In the genomic region with DNA sequence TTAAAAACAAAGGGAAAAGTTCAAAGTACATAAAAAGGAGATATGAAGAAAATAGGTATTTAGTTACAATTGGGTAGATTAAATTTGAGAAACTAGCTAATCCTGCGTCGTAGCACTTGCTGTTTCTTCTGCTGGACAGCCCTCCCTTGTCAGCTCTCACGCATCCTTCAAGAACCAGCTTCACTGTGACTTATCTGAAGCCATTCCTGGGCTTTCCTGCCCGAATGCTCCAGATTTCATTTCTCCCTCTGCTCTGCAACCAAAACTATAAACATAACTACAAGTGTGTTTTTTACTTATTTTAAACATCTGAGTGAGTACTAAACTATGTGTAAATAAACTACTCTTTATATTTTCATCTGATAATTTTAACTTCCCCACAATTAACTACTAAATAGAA, we compare ENCODE assay signal across 19 cellular contexts.
A peak's percentile ranks its signal among the peaks of the same experiment; 100 is the strongest.
DNase-seq lines count a peak whose midpoint lies in the region; ATAC-seq and TF ChIP-seq lines count a peak whose summit lies in the region.
"Had no signal": no experiment of that assay in that cellular context is flagged by ENCODE, and none has a peak within 500 bp of the region (broad histone marks: within the 10 kb centered on the region; RNA-seq: fewer than 3 reads in every experiment).

No MANE protein-coding gene starts in this region.

- H3K27me3 ChIP-seq in GM23248 (replicated peaks; ENCODE audit: insufficient read depth) (no peaks in the 10 kb centered on the region), neuronal stem cell (ENCODE audit: control insufficient read depth in 3 of 3, insufficient read depth in 3 of 3, low read depth in 1 of 3, low read length in 3 of 3) (no peaks in the 10 kb centered on the region)

- no peak overlapping the region for H3K4me3 Mint-ChIP-seq in brain
- H3K4me3 Mint-ChIP-seq: CD4-positive, alpha-beta memory T cell had no signal

- H3K79me1 ChIP-seq in neuronal stem cell (ENCODE audit: low read depth, low read length): no peaks in the 10 kb centered on the region

- no peak for DNase-seq in GM23248
- peak; percentile 48 for DNase-seq in fibroblast of villous mesenchyme (ENCODE audit: low read depth)
- DNase-seq in neuronal stem cell (ENCODE audit: low spot score): no peak
- DNase-seq in NCI-H187 treated with DMSO at 0.1 percent for 48 hours (lab: John Stamatoyannopoulos, UW): no peak
- DNase-seq: Calu3; CD4-positive, alpha-beta memory T cell; DMS153; GOT3; HCEC 1CT; NCI-H1105 treated with DMSO at 0.1 percent for 48 hours; NCI-H2081; NCI-H2171; NCI-H524 treated with DMSO at 0.1 percent for 48 hours; PC-3; Right ventricle myocardium superior had no signal

- peak overlapping the region; percentile 5; the same call in 1 of the 2 replicates for H2AFZ ChIP-seq in GM23248
- H2AFZ ChIP-seq in neuronal stem cell (ENCODE audit: low read length): peak overlapping the region; percentile 70

- H3K23ac ChIP-seq in neuronal stem cell (ENCODE audit: low read depth, low read length, poor library complexity): no peak overlapping the region

- peak overlapping the region in 3 of 5 experiments; percentile 30 to 63 (median 42) for H3K27ac Mint-ChIP-seq in brain
- H3K27ac Mint-ChIP-seq: CD4-positive, alpha-beta memory T cell had no signal

- H3K4me1 ChIP-seq in GM23248 (ENCODE audit: insufficient read depth) (peaks cover 3% of the 10 kb centered on the region; the same call in 1 of the 2 replicates), neuronal stem cell (ENCODE audit: control insufficient read depth in 2 of 2, insufficient read depth in 1 of 2, low read depth in 1 of 2, low read length in 2 of 2) (peaks cover 4 to 17% of the 10 kb centered on the region in 2 donors)

- 76% methylated on average over 4 of the region's 4 CpGs for WGBS in GM23248 (ENCODE audit: low coverage in 1 of 2, low lambda C conversion rate in 2 of 2, missing lambda C conversion rate in 2 of 2), 2 experiments
- WGBS in neuronal stem cell (ENCODE audit: extremely low coverage in 2 of 2, insufficient read length in 2 of 2, insufficient replicate concordance in 1 of 2), 2 donors: no CpG with 5 or more reads among the region's 4 CpGs

- no peak overlapping the region for H2BK12ac ChIP-seq in neuronal stem cell (ENCODE audit: low read length)

- H3F3A ChIP-seq in GM23248 (ENCODE audit: insufficient read depth): 0 out of 2 replicates have a peak, but pooled peaks cover 2% of the 10 kb centered on the region

- ATAC-seq in GM19455 (IDR thresholded peaks at IDR 0.05; ENCODE audit: unreplicated experiment): no peak
- ATAC-seq in HG03354 (IDR thresholded peaks at IDR 0.05; ENCODE audit: poor library complexity, severe bottlenecking, unreplicated experiment): no peak
- ATAC-seq: PC-3 had no signal

- no peak overlapping the region for H4K91ac ChIP-seq in neuronal stem cell (ENCODE audit: low read depth, low read length, poor library complexity)

- H3K27ac ChIP-seq in GM23248 (no peak overlapping the region), neuronal stem cell (replicated peaks; ENCODE audit: low read length) (no peak overlapping the region)
- H3K27ac ChIP-seq: SK-N-MC had no signal

- no peak overlapping the region for H4K8ac ChIP-seq in neuronal stem cell (ENCODE audit: low read depth, low read length)

- H4K20me1 ChIP-seq in GM23248 (ENCODE audit: insufficient read depth): no peaks in the 10 kb centered on the region

- H3K9ac ChIP-seq in GM23248: no peak overlapping the region
- no peak overlapping the region for H3K9ac ChIP-seq in neuronal stem cell (ENCODE audit: low read depth, low read length, poor library complexity)

- peaks cover 14% of the 10 kb centered on the region for H3K27me3 Mint-ChIP-seq in brain

- peaks cover 29% of the 10 kb centered on the region for H3K4me1 Mint-ChIP-seq in brain
- H3K4me1 Mint-ChIP-seq: CD4-positive, alpha-beta memory T cell had no signal

- TF ChIP-seq CTCF in brain (conservative IDR thresholded peaks at IDR 0.05) (no peak), fibroblast of villous mesenchyme (IDR thresholded peaks at IDR 0.05; ENCODE audit: insufficient read depth, low read depth, low read length) (no peak)

- H3K18ac ChIP-seq in neuronal stem cell (ENCODE audit: low read length): no peak overlapping the region

- H3K14ac ChIP-seq in neuronal stem cell (ENCODE audit: low read length): no peak overlapping the region

- no peaks in the 10 kb centered on the region for H3K36me3 ChIP-seq in GM23248 (ENCODE audit: low read depth)
- no peaks in the 10 kb centered on the region for H3K36me3 ChIP-seq in neuronal stem cell (replicated peaks in 1 of 2; ENCODE audit: control insufficient read depth in 2 of 2, insufficient read depth in 2 of 2, low read length in 2 of 2)

- H3K9me2 ChIP-seq in GM23248 (ENCODE audit: insufficient read depth): no peaks in the 10 kb centered on the region

- no peak overlapping the region for H2AK5ac ChIP-seq in neuronal stem cell (ENCODE audit: low read depth, low read length)

- in situ Hi-C loops in GM23248 (cut with MboI): no loop called here

- no peak overlapping the region for H3K4ac ChIP-seq in neuronal stem cell (ENCODE audit: low read length)

- no peaks in the 10 kb centered on the region for H3K79me2 ChIP-seq in GM23248 (ENCODE audit: insufficient read depth)

- H3K4me2 ChIP-seq in GM23248 (ENCODE audit: unreplicated experiment) (no peak overlapping the region), neuronal stem cell (ENCODE audit: insufficient read depth, low read length, poor library complexity, severe bottlenecking) (no peak overlapping the region)

- no peak overlapping the region for H3K4me3 ChIP-seq in GM23248
- no peak overlapping the region for H3K4me3 ChIP-seq in fibroblast of villous mesenchyme (ENCODE audit: low read depth, low read length)
- no peak overlapping the region for H3K4me3 ChIP-seq in neuronal stem cell (ENCODE audit: low read length in 2 of 2)
- H3K4me3 ChIP-seq: SK-N-MC had no signal

- H3K9me3 ChIP-seq in GM23248 (ENCODE audit: low read depth) (no peaks in the 10 kb centered on the region), neuronal stem cell (replicated peaks in 1 of 2; ENCODE audit: control insufficient read depth in 2 of 2, insufficient read depth in 1 of 2, low read depth in 1 of 2, low read length in 2 of 2) (no peaks in the 10 kb centered on the region)

- no peak overlapping the region for H2BK120ac ChIP-seq in neuronal stem cell (ENCODE audit: low read depth, low read length)

- no peak overlapping the region for H2BK5ac ChIP-seq in neuronal stem cell (ENCODE audit: low read length)

- H3K36me3 Mint-ChIP-seq in brain: no peaks in the 10 kb centered on the region
- H3K36me3 Mint-ChIP-seq: CD4-positive, alpha-beta memory T cell had no signal

- no peak overlapping the region for H2BK15ac ChIP-seq in neuronal stem cell (ENCODE audit: low read length)

- peaks cover 0 to 2% (median 0%) of the 10 kb centered on the region in 5 experiments for H3K9me3 Mint-ChIP-seq in brain
